8 cellular contexts compared by ENCODE assay signal in the genomic region with DNA sequence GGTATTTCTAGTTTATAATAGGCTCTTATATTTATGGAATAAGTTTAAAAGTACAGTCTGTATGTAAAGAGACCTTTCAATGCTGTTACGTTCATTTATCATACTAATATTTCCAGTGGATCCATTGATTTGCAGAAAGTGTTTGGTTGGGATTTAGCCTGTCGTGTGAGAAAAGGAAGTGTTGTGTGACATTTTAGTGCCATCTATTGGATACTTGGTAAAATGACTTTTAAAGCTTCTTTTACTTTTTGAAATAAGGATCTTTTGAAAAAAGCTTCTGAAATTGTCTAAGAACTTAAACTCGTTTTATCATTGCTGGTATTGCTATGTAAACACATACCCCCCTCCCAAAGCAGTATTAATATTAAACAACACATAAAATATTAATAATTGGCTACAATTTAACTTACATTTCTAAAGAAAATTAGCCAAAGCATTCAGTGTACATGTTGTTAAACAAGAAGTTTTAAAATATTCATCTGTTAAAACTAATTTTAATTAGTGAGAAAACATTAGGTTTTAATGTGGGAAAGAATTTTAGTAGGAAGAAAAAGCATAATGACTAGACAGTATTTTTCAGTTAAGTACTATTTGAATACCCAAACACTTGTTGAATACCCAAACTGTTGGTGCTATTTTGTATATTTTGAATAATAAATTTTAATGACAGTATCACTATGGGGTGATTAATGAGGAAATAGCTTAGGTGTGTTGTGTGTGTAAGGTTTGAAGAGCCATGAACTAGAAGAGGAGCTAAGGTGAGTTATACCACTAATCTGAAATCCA. TPM values are rescaled to one million over a fixed set of nuclear protein-coding genes. Genes with fewer than 3 reads are reported as not detected.
DNase-seq lines count a peak whose midpoint lies in the region; ATAC-seq and TF ChIP-seq lines count a peak whose summit lies in the region.

No MANE protein-coding gene starts in this region.

- no peaks in the 10 kb centered on the region for H3K27me3 ChIP-seq in GM23248 (replicated peaks; ENCODE audit: insufficient read depth)
- H3K27me3 ChIP-seq in RWPE2 (ENCODE audit: insufficient read depth, poor library complexity, severe bottlenecking) = no peaks in the 10 kb centered on the region
- H3K27me3 ChIP-seq in psoas muscle (ENCODE audit: insufficient read depth in 3 of 3, low read length in 2 of 3) = no peaks in the 10 kb centered on the region

- H4K20me1 ChIP-seq in GM23248 (ENCODE audit: insufficient read depth) = no peaks in the 10 kb centered on the region

- no peaks in the 10 kb centered on the region for H3K9me2 ChIP-seq in GM23248 (ENCODE audit: insufficient read depth)

- in situ Hi-C loops in GM23248 (cut with MboI) = loop anchor here (10.0 kb wide), 1 partner anchor 112 kb away; no protein-coding TSS in a partner anchor

- peaks cover 11% of the 10 kb centered on the region for H3K79me2 ChIP-seq in GM23248 (ENCODE audit: insufficient read depth)

- H3K4me2 ChIP-seq in GM23248 (ENCODE audit: unreplicated experiment) = peak overlapping the region; percentile 7

- H3K4me3 ChIP-seq in GM23248 (no peak overlapping the region), RWPE2 (ENCODE audit: severe bottlenecking) (no peak overlapping the region), fibroblast of pulmonary artery (replicated peaks; ENCODE audit: low read depth, low read length) (no peak overlapping the region), psoas muscle (no peak overlapping the region)

- H3K36me3 ChIP-seq in GM23248 (ENCODE audit: low read depth) (0 out of 2 replicates have a peak, but pooled peaks cover 9% of the 10 kb centered on the region), RWPE2 (ENCODE audit: low read depth) (peaks cover 37% of the 10 kb centered on the region), psoas muscle (ENCODE audit: insufficient read depth in 1 of 2, low read depth in 1 of 2) (peaks cover 0 to 16% of the 10 kb centered on the region in 2 donors)

- intact Hi-C loops in psoas muscle (cut with DNase I) = loop anchor here (2.0 to 10.0 kb wide), 3 partner anchors 59 to 212 kb away; a partner anchor contains a TSS

- H3K27ac ChIP-seq in GM23248 (peak overlapping the region; percentile 12), RWPE2 (ENCODE audit: poor library complexity, severe bottlenecking) (no peak overlapping the region), psoas muscle (no peak overlapping the region)

- ATAC-seq in RWPE2 (ENCODE audit: low read depth) (peak; percentile 40; the same call in 1 of the 3 replicates), psoas muscle (peak in 3 of 4 donors; percentile 43 to 78 (median 62)), GM18870 (IDR thresholded peaks at IDR 0.05; ENCODE audit: unreplicated experiment) (no peak), GM21367 (IDR thresholded peaks at IDR 0.05; ENCODE audit: unreplicated experiment) (no peak)

- no peaks in the 10 kb centered on the region for H3K9me3 ChIP-seq in GM23248 (ENCODE audit: low read depth)
- no peaks in the 10 kb centered on the region for H3K9me3 ChIP-seq in RWPE2 (ENCODE audit: severe bottlenecking)
- H3K9me3 ChIP-seq in psoas muscle = no peaks in the 10 kb centered on the region

- 5 to 11% methylated on average over 3 of the region's 3 CpGs for WGBS in GM23248 (ENCODE audit: low coverage in 1 of 2, low lambda C conversion rate in 2 of 2, missing lambda C conversion rate in 2 of 2), 2 experiments
- 11 to 27% (median 14%) methylated on average over 3 of the region's 3 CpGs for WGBS in psoas muscle, 3 donors

- DNase-seq in AG20443 (ENCODE audit: low spot score) (peak; percentile 33), GM23248 (peak; percentile 72), RWPE2 (ENCODE audit: low spot score) (no peak), fibroblast of pulmonary artery (ENCODE audit: low read depth) (peak; percentile 79), psoas muscle (no peak)
- DNase-seq in stimulated activated CD4-positive, alpha-beta T cell treated with anti-CD3 and anti-CD28 coated beads, Interleukin-2, amount 100 ng/mL, for 48 hours = no peak

- H2AFZ ChIP-seq in GM23248 = no peak overlapping the region

- peak; percentile 76 for TF ChIP-seq CTCF in RWPE2 (IDR thresholded peaks at IDR 0.05; ENCODE audit: poor library complexity, severe bottlenecking)
- TF ChIP-seq CTCF in fibroblast of pulmonary artery (IDR thresholded peaks at IDR 0.05; ENCODE audit: low read length, missing control alignments) = peak; percentile 44
- TF ChIP-seq CTCF in psoas muscle (IDR thresholded peaks at IDR 0.05) = peak; percentile 52

- peak overlapping the region; percentile 7; the same call in 1 of the 2 replicates for H3K9ac ChIP-seq in GM23248

- H3K4me1 ChIP-seq in GM23248 (ENCODE audit: insufficient read depth) (peaks cover 37% of the 10 kb centered on the region), RWPE2 (ENCODE audit: insufficient read depth, poor library complexity, severe bottlenecking) (peaks cover 12% of the 10 kb centered on the region), psoas muscle (peaks cover 6% of the 10 kb centered on the region)

- peaks cover 21% of the 10 kb centered on the region for H3F3A ChIP-seq in GM23248 (ENCODE audit: insufficient read depth)

RNA-seq across cellular contexts. Expression of a gene that starts 4.9 kb away (rescaled TPM):
- total RNA-seq in GM23248 (2014; rRNA removed; shearing (Covaris generic)) = 1.6 and 3.0 TPM in 2 replicates
- polyA plus RNA-seq in GM23248 (2016; fragmentation: Nextera tagmentation; extraction: Ambion mirVana) (0.58 and 1.7 TPM in 2 replicates), psoas muscle (under 1 TPM; 0.08 to 0.38 (median 0.22) TPM)
- 1 to 10 TPM in 2 of 4 donors, under 1 TPM in 2; 0.54 to 1.4 (median 0.89) TPM for total RNA-seq in psoas muscle

RNA-seq across cellular contexts. Expression of a gene that starts 59.9 kb away (rescaled TPM):
- 41.1 and 46.6 TPM in 2 replicates for total RNA-seq in GM23248 (2014; rRNA removed; shearing (Covaris generic))
- 31.6 and 37.7 TPM in 2 replicates for polyA plus RNA-seq in GM23248 (2016; fragmentation: Nextera tagmentation; extraction: Ambion mirVana)
- 10 to 100 TPM; 51.2 to 94.1 (median 62.1) TPM for total RNA-seq in psoas muscle
- 10 to 100 TPM; 15.1 to 49.8 (median 20.5) TPM for polyA plus RNA-seq in psoas muscle

Comparison
In these comparisons a context has a peak if more than half of its experiments do, and no peak if none do; other contexts are left out.
1. DNase-seq: peak in AG20443 (single experiment), GM23248 (single experiment) and fibroblast of pulmonary artery (single experiment); none in RWPE2 (single experiment), psoas muscle (0 of 2) and stimulated activated CD4-positive, alpha-beta T cell treated with anti-CD3 and anti-CD28 coated beads, Interleukin-2, amount 100 ng/mL, for 48 hours (0 of 2).
2. ATAC-seq: peak in RWPE2 (single experiment) and psoas muscle (3 of 4); none in GM18870 (single experiment) and GM21367 (single experiment).
3. Peak in every context shown above with its lines, with median percentiles within 50 percentile points of each other: CTCF ChIP-seq.